Comparison of ENCODE assay signal across 8 cellular contexts in genomic region chr12:109218996-109219395, GRCh38.
"Had no signal": no experiment of that assay in that cellular context is flagged by ENCODE, and none has a peak within 500 bp of the region (broad histone marks: within the 10 kb centered on the region; RNA-seq: fewer than 3 reads in every experiment).

No MANE protein-coding gene starts in this region.

- DNase-seq: GDM1, GF-D8 had no signal

- FAIRE-seq: G401.6, GM12878, GM12891, GM12892, GM18507, GM19239 had no signal

- H3K4me3 ChIP-seq: GM12878 had no signal

- ATAC-seq: GM12878 had no signal
